In the genomic region with DNA sequence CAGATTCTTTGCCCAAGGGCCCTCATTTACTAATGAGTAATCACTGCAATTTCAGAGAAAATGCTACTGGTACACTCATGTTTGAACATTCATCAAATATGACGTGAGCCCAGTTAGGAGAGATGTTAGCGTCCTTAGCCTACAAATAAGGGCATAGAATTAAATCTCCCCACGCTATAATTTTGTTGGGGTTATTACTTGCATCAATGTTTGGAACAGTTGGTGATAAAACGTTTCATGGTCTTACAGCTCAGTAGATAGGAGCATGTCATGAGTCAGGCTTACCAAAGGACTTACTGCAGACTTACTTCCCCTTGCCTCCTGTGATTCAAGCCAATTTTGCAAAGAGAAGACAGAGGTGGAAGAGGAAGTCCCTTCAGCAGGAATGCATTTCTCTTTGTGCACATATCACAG, we compare ENCODE assay signal across 1 cellular context.
TF ChIP-seq lines count a peak whose summit lies in the region.

No MANE protein-coding gene starts in this region.

TF ChIP-seq in IMR-90, 13 proteins besides CTCF, POLR2A, EP300 and RAD21 (continued from another document):
- TF ChIP-seq, protein P1, sequence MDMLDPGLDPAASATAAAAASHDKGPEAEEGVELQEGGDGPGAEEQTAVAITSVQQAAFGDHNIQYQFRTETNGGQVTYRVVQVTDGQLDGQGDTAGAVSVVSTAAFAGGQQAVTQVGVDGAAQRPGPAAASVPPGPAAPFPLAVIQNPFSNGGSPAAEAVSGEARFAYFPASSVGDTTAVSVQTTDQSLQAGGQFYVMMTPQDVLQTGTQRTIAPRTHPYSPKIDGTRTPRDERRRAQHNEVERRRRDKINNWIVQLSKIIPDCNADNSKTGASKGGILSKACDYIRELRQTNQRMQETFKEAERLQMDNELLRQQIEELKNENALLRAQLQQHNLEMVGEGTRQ (IDR thresholded peaks at IDR 0.05; ENCODE audit: low read depth, low read length), result no peak
- TF ChIP-seq MXI1 (IDR thresholded peaks at IDR 0.05; ENCODE audit: borderline replicate concordance, low read depth, low read length), result no peak
